1 cellular context compared by ENCODE assay signal in genomic region chr1:247373721-247374141, GRCh38.
TF ChIP-seq lines count a peak whose summit lies in the region.

No MANE protein-coding gene starts in this region.

TF ChIP-seq in endothelial cell of umbilical vein, 7 proteins besides CTCF, POLR2A, EP300 and RAD21 (continued from another document):
- TF ChIP-seq POLR2AphosphoS5 (IDR thresholded peaks at IDR 0.05; ENCODE audit: insufficient read depth, low read depth, low read length) = no peak
TF ChIP-seq in endothelial cell of umbilical vein: peak in this region for 0.
